1 cellular context compared by ENCODE assay signal in the genomic region with DNA sequence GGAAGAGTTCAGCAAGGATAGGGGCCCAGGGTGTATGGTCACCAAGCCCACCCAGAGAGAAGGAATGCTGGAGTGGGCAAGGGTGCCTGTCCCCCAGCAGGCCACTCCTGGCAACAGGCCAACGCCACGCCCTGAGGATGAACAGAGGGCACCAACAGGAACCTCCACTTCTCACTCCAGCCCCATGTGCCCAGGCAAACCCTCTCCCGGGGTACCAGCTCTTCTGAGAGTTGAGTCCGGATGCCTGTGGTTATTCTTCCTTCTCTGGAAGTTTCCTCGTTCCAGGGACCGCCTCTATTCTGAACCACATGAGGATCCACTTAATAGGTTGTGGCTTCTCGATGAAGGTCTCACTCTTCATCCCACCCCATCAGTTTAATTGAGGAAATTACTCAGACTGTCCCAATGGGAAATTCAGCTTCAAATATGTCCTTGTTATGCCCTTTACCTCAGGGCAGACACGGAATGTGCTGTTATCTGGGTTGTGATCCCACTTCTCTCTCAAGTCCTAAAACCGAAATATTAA.
TF ChIP-seq lines count a peak whose summit lies in the region.

No MANE protein-coding gene starts in this region.

TF ChIP-seq in HCT116, 20 proteins besides CTCF, POLR2A, EP300 and RAD21 (continued from another document):
- TF ChIP-seq, protein P1, sequence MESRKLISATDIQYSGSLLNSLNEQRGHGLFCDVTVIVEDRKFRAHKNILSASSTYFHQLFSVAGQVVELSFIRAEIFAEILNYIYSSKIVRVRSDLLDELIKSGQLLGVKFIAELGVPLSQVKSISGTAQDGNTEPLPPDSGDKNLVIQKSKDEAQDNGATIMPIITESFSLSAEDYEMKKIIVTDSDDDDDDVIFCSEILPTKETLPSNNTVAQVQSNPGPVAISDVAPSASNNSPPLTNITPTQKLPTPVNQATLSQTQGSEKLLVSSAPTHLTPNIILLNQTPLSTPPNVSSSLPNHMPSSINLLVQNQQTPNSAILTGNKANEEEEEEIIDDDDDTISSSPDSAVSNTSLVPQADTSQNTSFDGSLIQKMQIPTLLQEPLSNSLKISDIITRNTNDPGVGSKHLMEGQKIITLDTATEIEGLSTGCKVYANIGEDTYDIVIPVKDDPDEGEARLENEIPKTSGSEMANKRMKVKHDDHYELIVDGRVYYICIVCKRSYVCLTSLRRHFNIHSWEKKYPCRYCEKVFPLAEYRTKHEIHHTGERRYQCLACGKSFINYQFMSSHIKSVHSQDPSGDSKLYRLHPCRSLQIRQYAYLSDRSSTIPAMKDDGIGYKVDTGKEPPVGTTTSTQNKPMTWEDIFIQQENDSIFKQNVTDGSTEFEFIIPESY (IDR thresholded peaks at IDR 0.05; ENCODE audit: extremely low read depth, insufficient replicate concordance, low read length): no peak
- TF ChIP-seq YY1 (IDR thresholded peaks at IDR 0.05; ENCODE audit: extremely low read depth, insufficient replicate concordance, low read depth, low read length) (no peak), JUND (IDR thresholded peaks at IDR 0.05) (no peak), CBX3 (IDR thresholded peaks at IDR 0.05; ENCODE audit: low read depth) (no peak), ZFX (IDR thresholded peaks at IDR 0.05) (no peak), ELF1 (IDR thresholded peaks at IDR 0.05; ENCODE audit: borderline replicate concordance, low read depth) (no peak), SRF (IDR thresholded peaks at IDR 0.05; ENCODE audit: low read depth) (no peak), SP1 (IDR thresholded peaks at IDR 0.05; ENCODE audit: low read depth) (no peak), TCF7L2 (IDR thresholded peaks at IDR 0.05; ENCODE audit: borderline replicate concordance, extremely low read depth, insufficient read depth, insufficient read length) (no peak), EZH2phosphoT487 (IDR thresholded peaks at IDR 0.05; ENCODE audit: borderline replicate concordance) (no peak)
- TF ChIP-seq, protein P2, sequence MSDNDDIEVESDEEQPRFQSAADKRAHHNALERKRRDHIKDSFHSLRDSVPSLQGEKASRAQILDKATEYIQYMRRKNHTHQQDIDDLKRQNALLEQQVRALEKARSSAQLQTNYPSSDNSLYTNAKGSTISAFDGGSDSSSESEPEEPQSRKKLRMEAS (IDR thresholded peaks at IDR 0.05): no peak
